In genomic region chr11:1243521-1243920, GRCh38 we compare ENCODE assay signal across 4 cellular contexts. TPM values are rescaled to one million over a fixed set of nuclear protein-coding genes. Genes with fewer than 3 reads are reported as not detected.
"Had no signal": no experiment of that assay in that cellular context is flagged by ENCODE, and none has a peak within 500 bp of the region (broad histone marks: within the 10 kb centered on the region; RNA-seq: fewer than 3 reads in every experiment).

No MANE protein-coding gene starts in this region.

RNA-seq across cellular contexts. Expression of gene MUC5B, which starts 20.7 kb away (rescaled TPM):
- total RNA-seq: GM23248, H4, H9, HFFc6 had no signal
